Comparison of ENCODE assay signal across 1 cellular context in genomic region chr1:23625929-23626535, GRCh38.
TF ChIP-seq lines count a peak whose summit lies in the region.

No MANE protein-coding gene starts in this region.

TF ChIP-seq in GM12878, 131 proteins besides CTCF, POLR2A, EP300 and RAD21:
- peak; percentile 89 for TF ChIP-seq HDGF (IDR thresholded peaks at IDR 0.05)
- no peak for TF ChIP-seq MTA2 (IDR thresholded peaks at IDR 0.05; ENCODE audit: low read depth)
- TF ChIP-seq YBX1 (IDR thresholded peaks at IDR 0.05), result 0 out of 2 replicates have a peak, but pooled peaks have one; percentile 42
- peak; percentile 62 for TF ChIP-seq NBN (IDR thresholded peaks at IDR 0.05)
